ENCODE assay signal across 9 cellular contexts in genomic region chr9:115015018-115015635, GRCh38.
A peak's percentile ranks its signal among the peaks of the same experiment; 100 is the strongest.
DNase-seq lines count a peak whose midpoint lies in the region; ATAC-seq and TF ChIP-seq lines count a peak whose summit lies in the region.
"Had no signal": no experiment of that assay in that cellular context is flagged by ENCODE, and none has a peak within 500 bp of the region (broad histone marks: within the 10 kb centered on the region; RNA-seq: fewer than 3 reads in every experiment).

No MANE protein-coding gene starts in this region.

- no peaks in the 10 kb centered on the region for H3K9me3 ChIP-seq in endodermal cell (ENCODE audit: control insufficient read depth, low read length)
- no peaks in the 10 kb centered on the region for H3K9me3 ChIP-seq in CD8-positive, alpha-beta memory T cell (ENCODE audit: low read length)

- no peaks in the 10 kb centered on the region for H3K36me3 ChIP-seq in endodermal cell (ENCODE audit: control insufficient read depth, insufficient read depth, low read length)
- no peaks in the 10 kb centered on the region for H3K36me3 ChIP-seq in CD8-positive, alpha-beta memory T cell (ENCODE audit: insufficient read depth, low read length)

- H3K27ac Mint-ChIP-seq in endodermal cell, result no peak overlapping the region
- H3K27ac Mint-ChIP-seq in neural crest cell (ENCODE audit: unreplicated experiment), result no peak overlapping the region
- H3K27ac Mint-ChIP-seq in CD8-positive, alpha-beta memory T cell, result no peak overlapping the region
- H3K27ac Mint-ChIP-seq: activated naive CD4-positive, alpha-beta T cell treated with anti-CD3 and anti-CD28 coated beads, Interleukin-2, amount 50 U/mL, for 24 hours had no signal

- H3K9ac ChIP-seq in endodermal cell (ENCODE audit: extremely low read depth, low read length, poor library complexity, severe bottlenecking), result no peak overlapping the region

- no peak overlapping the region for H3K27ac ChIP-seq in endodermal cell (ENCODE audit: low read depth, low read length)
- no peak overlapping the region for H3K27ac ChIP-seq in CD8-positive, alpha-beta memory T cell (ENCODE audit: low read depth, low read length)

- POLR2A ChIA-PET in CD8-positive, alpha-beta memory T cell (lab: Charles Lee), result no interaction called here

- H3K36me3 Mint-ChIP-seq in endodermal cell (ENCODE audit: low read depth) (peaks cover 3% of the 10 kb centered on the region), neural crest cell (ENCODE audit: low read depth) (no peaks in the 10 kb centered on the region)
- peaks cover 0 to 4% (median 0%) of the 10 kb centered on the region in 3 donors for H3K36me3 Mint-ChIP-seq in CD8-positive, alpha-beta memory T cell
- H3K36me3 Mint-ChIP-seq: activated naive CD4-positive, alpha-beta T cell treated with anti-CD3 and anti-CD28 coated beads, Interleukin-2, amount 50 U/mL, for 24 hours had no signal

- no peaks in the 10 kb centered on the region for H3K27me3 ChIP-seq in endodermal cell (ENCODE audit: control insufficient read depth, insufficient read depth, low read length, poor library complexity, severe bottlenecking)
- H3K27me3 ChIP-seq in CD8-positive, alpha-beta memory T cell (ENCODE audit: insufficient read depth, low read length, poor library complexity, severe bottlenecking), result no peaks in the 10 kb centered on the region

- WGBS in endodermal cell (ENCODE audit: insufficient coverage in 1 of 2, insufficient read length in 1 of 2), 2 experiments, result 80% methylated on average over 4 of the region's 4 CpGs; no CpG with 5 or more reads in 1 of the 2 experiments

- DNase-seq in NCI-H2107 treated with DMSO at 0.1 percent for 48 hours (lab: John Stamatoyannopoulos, UW; ENCODE audit: unreplicated experiment) (peak; percentile 9), NCI-H2107 (lab: John Stamatoyannopoulos, UW) (no peak), NCI-H345 (lab: John Stamatoyannopoulos, UW) (peak; percentile 40), endodermal cell (peak; percentile 86), neural crest cell (ENCODE audit: low read depth, low spot score) (peak; percentile 15)
- no peak for DNase-seq in stimulated activated CD4-positive, alpha-beta T cell treated with anti-CD3 and anti-CD28 coated beads, Interleukin-1b, Interleukin-23, amount 100 ng/mL, for 48 hours
- no peak for DNase-seq in CD8-positive, alpha-beta memory T cell

- H3K4me1 ChIP-seq in endodermal cell (ENCODE audit: control insufficient read depth, insufficient read depth, low read length), result peaks cover 12% of the 10 kb centered on the region
- no peaks in the 10 kb centered on the region for H3K4me1 ChIP-seq in CD8-positive, alpha-beta memory T cell (ENCODE audit: insufficient read depth, low read length)

- H3K9me3 Mint-ChIP-seq in endodermal cell (no peaks in the 10 kb centered on the region), neural crest cell (no peaks in the 10 kb centered on the region)
- no peaks in the 10 kb centered on the region for H3K9me3 Mint-ChIP-seq in CD8-positive, alpha-beta memory T cell
- H3K9me3 Mint-ChIP-seq: activated naive CD4-positive, alpha-beta T cell treated with anti-CD3 and anti-CD28 coated beads, Interleukin-2, amount 50 U/mL, for 24 hours had no signal

- peak; percentile 88 for TF ChIP-seq CTCF in endodermal cell (conservative IDR thresholded peaks at IDR 0.05)
- TF ChIP-seq CTCF in neural crest cell (conservative IDR thresholded peaks at IDR 0.05), result peak; percentile 61

- CTCF ChIA-PET in CD8-positive, alpha-beta memory T cell (lab: Charles Lee), result interaction anchor here (0.7 to 13.3 kb wide), 15 partner anchors 10 to 353 kb away, joined by 3 to 151 read pairs (median 8); partner anchors contain the start of gene TEX48

- H3K27me3 Mint-ChIP-seq in endodermal cell (ENCODE audit: insufficient read depth), result peaks cover 3% of the 10 kb centered on the region
- H3K27me3 Mint-ChIP-seq in neural crest cell (ENCODE audit: low read depth), result no peaks in the 10 kb centered on the region
- peaks cover 0 to 8% of the 10 kb centered on the region in 2 donors for H3K27me3 Mint-ChIP-seq in CD8-positive, alpha-beta memory T cell

- no peak for ATAC-seq in HG03432 (IDR thresholded peaks at IDR 0.05; ENCODE audit: unreplicated experiment)

- peaks cover 26% of the 10 kb centered on the region for H3K4me1 Mint-ChIP-seq in endodermal cell
- no peaks in the 10 kb centered on the region for H3K4me1 Mint-ChIP-seq in neural crest cell
- H3K4me1 Mint-ChIP-seq in CD8-positive, alpha-beta memory T cell, result peaks cover 1 to 14% (median 8%) of the 10 kb centered on the region in 3 donors

- H3K4me3 Mint-ChIP-seq in endodermal cell (no peak overlapping the region), neural crest cell (no peak overlapping the region)
- H3K4me3 Mint-ChIP-seq in CD8-positive, alpha-beta memory T cell, result no peak overlapping the region
- H3K4me3 Mint-ChIP-seq: activated naive CD4-positive, alpha-beta T cell treated with anti-CD3 and anti-CD28 coated beads, Interleukin-2, amount 50 U/mL, for 24 hours had no signal

- H3K4me3 ChIP-seq in endodermal cell (ENCODE audit: low read length), result no peak overlapping the region
- H3K4me3 ChIP-seq in CD8-positive, alpha-beta memory T cell (ENCODE audit: low read length), result no peak overlapping the region

Comparison
In these comparisons a context has a peak if more than half of its experiments do, and no peak if none do; other contexts are left out.
1. DNase-seq: peak in NCI-H2107 treated with DMSO at 0.1 percent for 48 hours (single experiment), NCI-H345 (single experiment), endodermal cell (single experiment) and neural crest cell (single experiment); none in NCI-H2107 (single experiment), stimulated activated CD4-positive, alpha-beta T cell treated with anti-CD3 and anti-CD28 coated beads, Interleukin-1b, Interleukin-23, amount 100 ng/mL, for 48 hours (single experiment) and CD8-positive, alpha-beta memory T cell (0 of 5).